ENCODE assay signal across 9 cellular contexts in genomic region chr14:64720190-64720589, GRCh38. TPM values are rescaled to one million over a fixed set of nuclear protein-coding genes. Genes with fewer than 3 reads are reported as not detected.
DNase-seq lines count a peak whose midpoint lies in the region; ATAC-seq and TF ChIP-seq lines count a peak whose summit lies in the region.
"Had no signal": no experiment of that assay in that cellular context is flagged by ENCODE, and none has a peak within 500 bp of the region (broad histone marks: within the 10 kb centered on the region; RNA-seq: fewer than 3 reads in every experiment).

No MANE protein-coding gene starts in this region.

- no peak overlapping the region for H3K9ac ChIP-seq in HUES48 (ENCODE audit: low read depth, low read length)

- peaks cover 32% of the 10 kb centered on the region for H3K27me3 Mint-ChIP-seq in glutamatergic neuron (ENCODE audit: unreplicated experiment)

- no peak overlapping the region for H3K27ac Mint-ChIP-seq in glutamatergic neuron (ENCODE audit: unreplicated experiment)

- TF ChIP-seq CTCF in brain microvascular endothelial cell (IDR thresholded peaks at IDR 0.05; ENCODE audit: low read depth, low read length, missing control alignments) (no peak), glutamatergic neuron (IDR thresholded peaks at IDR 0.05; ENCODE audit: partially characterized antibody, unreplicated experiment) (no peak)

- H3K36me3 Mint-ChIP-seq in glutamatergic neuron (ENCODE audit: unreplicated experiment): no peaks in the 10 kb centered on the region

- no peaks in the 10 kb centered on the region for H3K27me3 ChIP-seq in HUES48 (ENCODE audit: control insufficient read depth, insufficient read depth, low read length)
- H3K27me3 ChIP-seq in brain microvascular endothelial cell (replicated peaks): no peaks in the 10 kb centered on the region

- H3K4me3 ChIP-seq in HUES48 (ENCODE audit: low read depth, low read length) (no peak overlapping the region), brain microvascular endothelial cell (ENCODE audit: low read depth, low read length) (no peak overlapping the region)

- in situ Hi-C loops in ACHN (cut with HindIII; ENCODE audit: low pct_ligation_motif_present, low pct_unique_long_range_greater_than_20kb, low sequenced_read_pairs): no loop called here
- in situ Hi-C loops in brain microvascular endothelial cell (cut with HindIII; ENCODE audit: low pct_ligation_motif_present, low sequenced_read_pairs): no loop called here

- no peak overlapping the region for H3K4me3 Mint-ChIP-seq in glutamatergic neuron (ENCODE audit: unreplicated experiment)

- H3K27ac ChIP-seq in HUES48 (ENCODE audit: low read depth, low read length) (peak overlapping the region; percentile 30), brain microvascular endothelial cell (peak overlapping the region; percentile 65)

- H3K36me3 ChIP-seq in HUES48 (ENCODE audit: control insufficient read depth, insufficient read depth, low read length) (no peaks in the 10 kb centered on the region), brain microvascular endothelial cell (replicated peaks) (no peaks in the 10 kb centered on the region)

- peaks cover 41% of the 10 kb centered on the region for H3K4me1 Mint-ChIP-seq in glutamatergic neuron (ENCODE audit: low read depth, unreplicated experiment)

- H3K9me3 Mint-ChIP-seq in glutamatergic neuron (ENCODE audit: unreplicated experiment): peaks cover 5% of the 10 kb centered on the region

- no peak for ATAC-seq in HG03045 (IDR thresholded peaks at IDR 0.05; ENCODE audit: unreplicated experiment)

- DNase-seq in ACHN (peak; percentile 84), brain microvascular endothelial cell (peak; percentile 90), mesenteric fat pad (ENCODE audit: low spot score) (peak; percentile 81), NCI-H2107 (lab: John Stamatoyannopoulos, UW) (no peak), glutamatergic neuron (no peak), DMS 273 treated with DMSO at 0.1 percent for 48 hours (lab: John Stamatoyannopoulos, UW) (no peak)
- DNase-seq: left cardiac atrium had no signal

- no peaks in the 10 kb centered on the region for H3K9me3 ChIP-seq in HUES48 (ENCODE audit: control insufficient read depth, insufficient read depth, low read length)

- peaks cover 86% of the 10 kb centered on the region for H3K4me1 ChIP-seq in HUES48 (ENCODE audit: control insufficient read depth, insufficient read depth, low read length)

RNA-seq across cellular contexts. Expression of gene PLEKHG3, which starts 16.0 kb away (rescaled TPM):
- total RNA-seq in mesenteric fat pad: 35.6 TPM
- 10.1 TPM for total RNA-seq in glutamatergic neuron (ENCODE audit: unreplicated experiment)

Comparison
In these comparisons a context has a peak if more than half of its experiments do, and no peak if none do; other contexts are left out.
1. DNase-seq: peak in ACHN (single experiment), brain microvascular endothelial cell (single experiment) and mesenteric fat pad (single experiment); none in NCI-H2107 (single experiment), glutamatergic neuron (single experiment) and DMS 273 treated with DMSO at 0.1 percent for 48 hours (single experiment).